18 cellular contexts compared by ENCODE assay signal in the genomic region with DNA sequence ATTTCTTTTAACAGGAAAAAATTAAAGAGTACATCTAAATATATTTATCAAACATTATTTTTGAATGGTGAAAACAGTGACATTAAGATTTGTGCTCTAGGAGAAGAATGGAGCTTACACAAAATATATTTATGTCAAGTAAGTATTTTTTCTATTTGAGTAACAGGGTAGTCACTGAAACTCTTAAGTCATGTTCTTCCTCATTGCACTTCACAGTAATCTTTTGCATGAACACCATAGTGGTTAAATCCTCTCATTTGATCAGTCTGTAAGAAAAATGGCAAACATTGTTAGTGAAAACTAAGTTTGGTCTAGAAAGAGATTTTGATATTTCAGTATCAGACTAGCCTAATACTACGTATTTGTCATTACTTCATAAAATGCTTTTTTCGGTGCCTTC.
"Had no signal": no experiment of that assay in that cellular context is flagged by ENCODE, and none has a peak within 500 bp of the region (broad histone marks: within the 10 kb centered on the region; RNA-seq: fewer than 3 reads in every experiment).

No MANE protein-coding gene starts in this region.

- FAIRE-seq: endometrium, small intestine had no signal

- ATAC-seq: left cardiac atrium, lower lobe of right lung had no signal

- H3K27me3 ChIP-seq: right atrium auricular region, tibial nerve, uterus had no signal

- H3K36me3 ChIP-seq: right atrium auricular region, uterus had no signal

- H3K4me3 ChIP-seq: lower lobe of right lung, right atrium auricular region, tibial nerve, uterus had no signal

- H3K27me3 Mint-ChIP-seq: progenitor cell of endocrine pancreas had no signal

- H3K9me3 ChIP-seq: lower lobe of right lung, right atrium auricular region, tibial nerve, uterus had no signal

- H3K27ac ChIP-seq: lower lobe of right lung, right atrium auricular region, tibial nerve, uterus had no signal

- H3K4me1 ChIP-seq: right atrium auricular region, uterus had no signal

- H3K9me3 Mint-ChIP-seq: activated naive CD4-positive, alpha-beta T cell treated with anti-CD3 and anti-CD28 coated beads, Interleukin-2, amount 50 U/mL, for 72 hours; nephron had no signal

- H3K4me3 Mint-ChIP-seq: nephron had no signal

- DNase-seq: activated CD4-positive, alpha-beta T cell treated with anti-CD3 and anti-CD28 coated beads, Interleukin-2, amount 50 U/mL, for 4 hours; activated gamma-delta T cell; activated T-cell treated with anti-CD3 and anti-CD28 coated beads for 4 hours; amniotic stem cell; left cardiac atrium; lower lobe of right lung; nucleus accumbens; small intestine; stimulated activated CD4-positive, alpha-beta T cell treated with anti-CD3 and anti-CD28 coated beads, Interleukin-4, amount 100 ng/mL, for 24 hours; stimulated activated naive CD4-positive, alpha-beta T cell treated with Interleukin-2 at 50 U/mL for 16 hours; substantia nigra; uterus had no signal

- H3K27ac Mint-ChIP-seq: activated naive CD4-positive, alpha-beta T cell treated with anti-CD3 and anti-CD28 coated beads, Interleukin-2, amount 50 U/mL, for 72 hours; nephron; progenitor cell of endocrine pancreas had no signal
